Comparison of ENCODE assay signal across 35 cellular contexts in the genomic region with DNA sequence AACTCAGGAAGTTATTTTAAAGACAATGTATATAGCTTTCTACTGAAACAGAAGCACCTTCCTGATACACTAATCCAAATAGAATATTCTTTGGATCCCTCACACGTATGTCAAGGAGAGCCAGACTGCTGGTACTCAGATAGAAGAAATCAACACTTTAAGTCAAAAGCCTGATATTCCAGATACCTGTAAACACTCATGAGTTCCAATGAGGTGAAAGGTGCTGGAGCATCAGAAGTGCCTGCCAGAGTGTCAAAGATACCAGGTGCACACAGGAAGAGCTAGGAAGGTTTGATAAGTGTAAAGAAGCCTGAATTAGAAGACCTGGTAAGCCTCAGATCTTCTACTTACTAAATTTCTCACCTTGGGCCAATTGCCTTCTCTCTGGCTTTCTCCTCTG.
"Had no signal": no experiment of that assay in that cellular context is flagged by ENCODE, and none has a peak within 500 bp of the region (broad histone marks: within the 10 kb centered on the region; RNA-seq: fewer than 3 reads in every experiment).

No MANE protein-coding gene starts in this region.

- H3K9me3 Mint-ChIP-seq: activated CD4-positive, alpha-beta memory T cell treated with anti-CD3 and anti-CD28 coated beads for 36 hours; activated CD4-positive, alpha-beta T cell treated with anti-CD3 and anti-CD28 coated beads, Interleukin-2, amount 10 ng/mL, durations not matched to agents 24 days and 14 days; activated naive CD4-positive, alpha-beta T cell treated with anti-CD3 and anti-CD28 coated beads, Interleukin-2, amount 10 ng/mL, durations not matched to agents 7 days and 5 days; activated naive CD4-positive, alpha-beta T cell treated with anti-CD3 and anti-CD28 coated beads, Interleukin-2, amount 50 U/mL, for 72 hours; activated naive CD8-positive, alpha-beta T cell treated with anti-CD3 and anti-CD28 coated beads, Interleukin-2, amount 10 ng/mL, durations not matched to agents 7 days and 5 days; activated T-helper 1 cell treated with anti-CD3 and anti-CD28 coated beads, Interleukin-12 subunit alpha, Interleukin-12 subunit beta, Interleukin-2, Interleukin-4 antibody, amounts not matched to agents 30 ng/mL and 10 ng/mL and 1 ng/mL, durations not matched to agents 14 hours and 24 hours and 36 hours; activated T-helper 2 cell treated with anti-CD3 and anti-CD28 coated beads, Interferon-gamma antibody, Interleukin-2, Interleukin-4, amounts not matched to agents 10 μg/mL and 5 μg/mL and 100 μg/mL, durations not matched to agents 14 hours and 24 hours and 36 hours; dendritic cell treated with granulocyte-macrophage colony-stimulating factor and Interleukin-4, amounts not matched to agents 40 ng/mL and 50 ng/mL, for 4 days; endodermal cell; T-helper 2 cell treated with Interferon-gamma antibody and Interleukin-4, amounts not matched to agents 5 μg/mL and 100 μg/mL, for 36 hours had no signal

- DNase-seq: activated CD4-positive, alpha-beta memory T cell treated with anti-CD3 and anti-CD28 coated beads for 36 hours; activated CD4-positive, alpha-beta T cell treated with anti-CD3 and anti-CD28 coated beads for 36 hours; activated CD4-positive, alpha-beta T cell treated with anti-CD3 and anti-CD28 coated beads, Interleukin-2, amount 10 ng/mL, durations not matched to agents 24 days and 14 days; activated CD4-positive, CD25-positive, alpha-beta regulatory T cell; activated CD4-positive, CD25-positive, alpha-beta regulatory T cell treated with anti-CD3 and anti-CD28 coated beads, Interleukin-2, amount 50 U/mL, for 72 hours; activated CD8-positive, alpha-beta memory T cell treated with anti-CD3 and anti-CD28 coated beads, Interleukin-2, amount 10 ng/mL, durations not matched to agents 7 days and 5 days; activated CD8-positive, alpha-beta memory T cell treated with anti-CD3 and anti-CD28 coated beads, Interleukin-2, amount 50 U/mL, for 4 hours; activated CD8-positive, alpha-beta T cell treated with anti-CD3 and anti-CD28 coated beads, Interleukin-2, amount 10 ng/mL, durations not matched to agents 7 days and 5 days; activated effector memory CD4-positive, alpha-beta T cell treated with anti-CD3 and anti-CD28 coated beads, Interleukin-2, amount 50 U/mL, for 16 hours; activated naive CD4-positive, alpha-beta T cell; activated naive CD4-positive, alpha-beta T cell treated with anti-CD3 and anti-CD28 coated beads, Interleukin-2, amount 10 ng/mL, durations not matched to agents 7 days and 5 days; activated naive CD8-positive, alpha-beta T cell treated with anti-CD3 and anti-CD28 coated beads, Interleukin-2, amount 10 ng/mL, durations not matched to agents 7 days and 5 days; activated T-cell treated with anti-CD3 and anti-CD28 coated beads, Interleukin-2, amount 50 U/mL, for 1 hour; activated T-cell treated with anti-CD3 and anti-CD28 coated beads, Interleukin-2, amount 50 U/mL, for 48 hours; central memory CD4-positive, alpha-beta T cell; cerebellar nuclear complex; dorsolateral prefrontal cortex; effector memory CD4-positive, alpha-beta T cell; endodermal cell; foreskin fibroblast; head of caudate nucleus; T-helper 1 cell; T-helper 17 cell; T1000 had no signal

- H3K27me3 ChIP-seq: ascending aorta, breast epithelium, cardiac muscle cell had no signal

- H3K36me3 Mint-ChIP-seq: activated CD4-positive, alpha-beta memory T cell treated with anti-CD3 and anti-CD28 coated beads for 36 hours; activated CD8-positive, alpha-beta memory T cell treated with anti-CD3 and anti-CD28 coated beads, Interleukin-2, amount 10 ng/mL, durations not matched to agents 7 days and 5 days; activated naive CD4-positive, alpha-beta T cell treated with anti-CD3 and anti-CD28 coated beads, Interleukin-2, amount 10 ng/mL, durations not matched to agents 7 days and 5 days; activated naive CD4-positive, alpha-beta T cell treated with anti-CD3 and anti-CD28 coated beads, Interleukin-2, amount 50 U/mL, for 72 hours; activated naive CD8-positive, alpha-beta T cell treated with anti-CD3 and anti-CD28 coated beads, Interleukin-2, amount 10 ng/mL, durations not matched to agents 7 days and 5 days; brain had no signal

- H3K27me3 Mint-ChIP-seq: activated CD4-positive, alpha-beta memory T cell treated with anti-CD3 and anti-CD28 coated beads for 36 hours; brain had no signal

- H3K4me3 ChIP-seq: ascending aorta, breast epithelium, cardiac muscle cell, coronary artery, dorsolateral prefrontal cortex had no signal

- H3K4me3 Mint-ChIP-seq: activated CD4-positive, alpha-beta memory T cell treated with anti-CD3 and anti-CD28 coated beads for 36 hours; activated CD4-positive, alpha-beta T cell treated with anti-CD3 and anti-CD28 coated beads for 36 hours; activated CD4-positive, alpha-beta T cell treated with anti-CD3 and anti-CD28 coated beads, Interleukin-2, amount 10 ng/mL, durations not matched to agents 24 days and 14 days; activated CD8-positive, alpha-beta memory T cell treated with anti-CD3 and anti-CD28 coated beads, Interleukin-2, amount 10 ng/mL, durations not matched to agents 7 days and 5 days; activated CD8-positive, alpha-beta T cell treated with anti-CD3 and anti-CD28 coated beads, Interleukin-2, amount 10 ng/mL, durations not matched to agents 7 days and 5 days; activated naive CD4-positive, alpha-beta T cell treated with anti-CD3 and anti-CD28 coated beads, Interleukin-2, amount 10 ng/mL, durations not matched to agents 7 days and 5 days; activated naive CD8-positive, alpha-beta T cell treated with anti-CD3 and anti-CD28 coated beads, Interleukin-2, amount 10 ng/mL, durations not matched to agents 7 days and 5 days; activated T-helper 1 cell treated with anti-CD3 and anti-CD28 coated beads, Interleukin-12 subunit alpha, Interleukin-12 subunit beta, Interleukin-2, Interleukin-4 antibody, amounts not matched to agents 30 ng/mL and 10 ng/mL and 1 ng/mL, durations not matched to agents 14 hours and 24 hours and 36 hours; brain; dendritic cell treated with granulocyte-macrophage colony-stimulating factor and Interleukin-4, amounts not matched to agents 40 ng/mL and 50 ng/mL, for 4 days; endodermal cell; T-helper 17 cell; T-helper 2 cell treated with Interferon-gamma antibody and Interleukin-4, amounts not matched to agents 5 μg/mL and 100 μg/mL, for 36 hours had no signal

- H3K27ac Mint-ChIP-seq: activated CD4-positive, alpha-beta memory T cell treated with anti-CD3 and anti-CD28 coated beads for 36 hours; activated CD4-positive, alpha-beta T cell treated with anti-CD3 and anti-CD28 coated beads for 36 hours; activated CD4-positive, alpha-beta T cell treated with anti-CD3 and anti-CD28 coated beads, Interleukin-2, amount 10 ng/mL, durations not matched to agents 24 days and 14 days; activated CD8-positive, alpha-beta memory T cell treated with anti-CD3 and anti-CD28 coated beads, Interleukin-2, amount 10 ng/mL, durations not matched to agents 7 days and 5 days; activated CD8-positive, alpha-beta T cell treated with anti-CD3 and anti-CD28 coated beads, Interleukin-2, amount 10 ng/mL, durations not matched to agents 7 days and 5 days; activated naive CD4-positive, alpha-beta T cell treated with anti-CD3 and anti-CD28 coated beads, Interleukin-2, amount 10 ng/mL, durations not matched to agents 7 days and 5 days; activated naive CD4-positive, alpha-beta T cell treated with anti-CD3 and anti-CD28 coated beads, Interleukin-2, amount 50 U/mL, for 72 hours; activated naive CD8-positive, alpha-beta T cell treated with anti-CD3 and anti-CD28 coated beads, Interleukin-2, amount 10 ng/mL, durations not matched to agents 7 days and 5 days; activated T-helper 1 cell treated with anti-CD3 and anti-CD28 coated beads, Interleukin-12 subunit alpha, Interleukin-12 subunit beta, Interleukin-2, Interleukin-4 antibody, amounts not matched to agents 30 ng/mL and 10 ng/mL and 1 ng/mL, durations not matched to agents 14 hours and 24 hours and 36 hours; activated T-helper 2 cell treated with anti-CD3 and anti-CD28 coated beads, Interferon-gamma antibody, Interleukin-2, Interleukin-4, amounts not matched to agents 10 μg/mL and 5 μg/mL and 100 μg/mL, durations not matched to agents 14 hours and 24 hours and 36 hours; brain; dendritic cell treated with granulocyte-macrophage colony-stimulating factor and Interleukin-4, amounts not matched to agents 40 ng/mL and 50 ng/mL, for 4 days; endodermal cell; T-helper 17 cell; T-helper 2 cell treated with Interferon-gamma antibody and Interleukin-4, amounts not matched to agents 5 μg/mL and 100 μg/mL, for 36 hours had no signal

- ATAC-seq: activated CD4-positive, alpha-beta T cell treated with anti-CD3 and anti-CD28 coated beads for 36 hours; activated CD8-positive, alpha-beta memory T cell treated with anti-CD3 and anti-CD28 coated beads, Interleukin-2, amount 10 ng/mL, durations not matched to agents 7 days and 5 days; activated CD8-positive, alpha-beta T cell treated with anti-CD3 and anti-CD28 coated beads, Interleukin-2, amount 10 ng/mL, durations not matched to agents 7 days and 5 days; activated naive CD4-positive, alpha-beta T cell treated with anti-CD3 and anti-CD28 coated beads, Interleukin-2, amount 50 U/mL, for 72 hours; esophagus mucosa; T-helper 17 cell had no signal

- H3K36me3 ChIP-seq: ascending aorta, breast epithelium, cardiac muscle cell had no signal

- H3K4me1 ChIP-seq: ascending aorta, breast epithelium had no signal

- H3K4me1 Mint-ChIP-seq: activated CD4-positive, alpha-beta T cell treated with anti-CD3 and anti-CD28 coated beads for 36 hours; activated CD4-positive, alpha-beta T cell treated with anti-CD3 and anti-CD28 coated beads, Interleukin-2, amount 10 ng/mL, durations not matched to agents 24 days and 14 days; activated CD8-positive, alpha-beta memory T cell treated with anti-CD3 and anti-CD28 coated beads, Interleukin-2, amount 10 ng/mL, durations not matched to agents 7 days and 5 days; activated naive CD4-positive, alpha-beta T cell treated with anti-CD3 and anti-CD28 coated beads, Interleukin-2, amount 10 ng/mL, durations not matched to agents 7 days and 5 days; T-helper 17 cell had no signal

- H3K27ac ChIP-seq: ascending aorta, breast epithelium, cardiac muscle cell, coronary artery, dorsolateral prefrontal cortex had no signal
